In genomic region chr7:101401390-101402080, GRCh38 we compare ENCODE assay signal across 23 cellular contexts. TPM values are rescaled to one million over a fixed set of nuclear protein-coding genes. Genes with fewer than 3 reads are reported as not detected.
A peak's percentile ranks its signal among the peaks of the same experiment; 100 is the strongest.
DNase-seq lines count a peak whose midpoint lies in the region; ATAC-seq, FAIRE-seq and TF ChIP-seq lines count a peak whose summit lies in the region.
"Had no signal": no experiment of that assay in that cellular context is flagged by ENCODE, and none has a peak within 500 bp of the region (broad histone marks: within the 10 kb centered on the region; RNA-seq: fewer than 3 reads in every experiment).

No MANE protein-coding gene starts in this region.

- H3K27ac ChIP-seq in H1 (ENCODE audit: low read depth, low read length), result peak overlapping the region; percentile 66
- H3K27ac ChIP-seq: right atrium auricular region, thoracic aorta had no signal

- H3K79me2 ChIP-seq in H1 (ENCODE audit: control insufficient read depth in 1 of 2, insufficient read depth in 2 of 2, low read length in 2 of 2), result peaks cover 0 to 19% of the 10 kb centered on the region in 2 experiments; a peak in 2 of 4 replicates

- peak overlapping the region; percentile 95 for H3K18ac ChIP-seq in H1 (ENCODE audit: extremely low read depth, low read length)

- H3K9me3 ChIP-seq in ES-I3 (ENCODE audit: control insufficient read depth, insufficient read depth, low read length), result no peaks in the 10 kb centered on the region
- no peaks in the 10 kb centered on the region for H3K9me3 ChIP-seq in NT2/D1 (ENCODE audit: insufficient read depth, low read length)
- H3K9me3 ChIP-seq in H1 (ENCODE audit: insufficient read depth in 2 of 2, low read depth in 1 of 2, low read length in 1 of 2), result no peaks in the 10 kb centered on the region
- H3K9me3 ChIP-seq: thoracic aorta had no signal

- H3K36me3 Mint-ChIP-seq in nephron (ENCODE audit: low read depth), result peaks cover 21% of the 10 kb centered on the region
- H3K36me3 Mint-ChIP-seq in activated CD8-positive, alpha-beta memory T cell treated with anti-CD3 and anti-CD28 coated beads, Interleukin-2, amount 10 ng/mL, durations not matched to agents 7 days and 5 days, result no peaks in the 10 kb centered on the region
- H3K36me3 Mint-ChIP-seq: activated CD4-positive, alpha-beta memory T cell treated with anti-CD3 and anti-CD28 coated beads for 36 hours; CD14-positive monocyte had no signal

- TF ChIP-seq POLR2A in H1 (IDR thresholded peaks at IDR 0.05; ENCODE audit: control extremely low read depth in 1 of 2, low read depth in 2 of 2, low read length in 2 of 2), result no peak

- peak overlapping the region; percentile 84 for H2BK120ac ChIP-seq in H1 (replicated peaks; ENCODE audit: low read depth, low read length)

- no peaks in the 10 kb centered on the region for H3K36me3 ChIP-seq in ES-I3 (ENCODE audit: insufficient read depth, low read length)
- peaks cover 3% of the 10 kb centered on the region for H3K36me3 ChIP-seq in NT2/D1 (ENCODE audit: insufficient read depth, insufficient read length, low read length)
- H3K36me3 ChIP-seq in H1 (ENCODE audit: control insufficient read depth in 2 of 4, insufficient read depth in 4 of 4, low read length in 3 of 4), result no peaks in the 10 kb centered on the region
- H3K36me3 ChIP-seq: right atrium auricular region, thoracic aorta had no signal

- peak overlapping the region; percentile 52 for H4K5ac ChIP-seq in H1 (ENCODE audit: insufficient read length, low read depth, low read length)

- no peak for FAIRE-seq in H1 (lab: Jason Lieb, UNC)
- FAIRE-seq: GM12891 had no signal

- peak overlapping the region; percentile 11 for H2BK20ac ChIP-seq in H1 (ENCODE audit: low read length)

- peak overlapping the region; percentile 68 to 76 (median 74) for H3K27ac Mint-ChIP-seq in nephron
- no peak overlapping the region for H3K27ac Mint-ChIP-seq in activated CD8-positive, alpha-beta memory T cell treated with anti-CD3 and anti-CD28 coated beads, Interleukin-2, amount 10 ng/mL, durations not matched to agents 7 days and 5 days
- H3K27ac Mint-ChIP-seq: activated CD4-positive, alpha-beta memory T cell treated with anti-CD3 and anti-CD28 coated beads for 36 hours; activated naive CD4-positive, alpha-beta T cell treated with anti-CD3 and anti-CD28 coated beads for 36 hours had no signal

- no peak for ATAC-seq in activated CD8-positive, alpha-beta memory T cell treated with anti-CD3 and anti-CD28 coated beads, Interleukin-2, amount 10 ng/mL, durations not matched to agents 7 days and 5 days
- no peak for ATAC-seq in HG02973 (IDR thresholded peaks at IDR 0.05; ENCODE audit: unreplicated experiment)
- ATAC-seq: activated T-cell treated with anti-CD3 and anti-CD28 coated beads, Interleukin-2, amount 50 U/mL, for 4 hours had no signal

- H3K27me3 Mint-ChIP-seq in nephron (ENCODE audit: low read depth), result peaks cover 13% of the 10 kb centered on the region
- peaks cover 16% of the 10 kb centered on the region for H3K27me3 Mint-ChIP-seq in activated CD8-positive, alpha-beta memory T cell treated with anti-CD3 and anti-CD28 coated beads, Interleukin-2, amount 10 ng/mL, durations not matched to agents 7 days and 5 days

- H3K4me1 ChIP-seq in ES-I3 (ENCODE audit: insufficient read depth, low read length) (peaks cover 4% of the 10 kb centered on the region; the same call in 1 of the 2 replicates), NT2/D1 (ENCODE audit: insufficient read depth, insufficient read length) (peaks cover 10% of the 10 kb centered on the region), H1 (replicated peaks in 1 of 4; ENCODE audit: control insufficient read depth in 3 of 4, insufficient read depth in 4 of 4, low read length in 3 of 4) (peaks cover 12 to 25% (median 15%) of the 10 kb centered on the region in 4 experiments)

- H3K4me3 Mint-ChIP-seq in nephron, result peak overlapping the region in 2 of 3 experiments; percentile 12 to 52
- H3K4me3 Mint-ChIP-seq in activated CD8-positive, alpha-beta memory T cell treated with anti-CD3 and anti-CD28 coated beads, Interleukin-2, amount 10 ng/mL, durations not matched to agents 7 days and 5 days, result no peak overlapping the region
- H3K4me3 Mint-ChIP-seq: activated CD4-positive, alpha-beta memory T cell treated with anti-CD3 and anti-CD28 coated beads for 36 hours; activated naive CD4-positive, alpha-beta T cell treated with anti-CD3 and anti-CD28 coated beads for 36 hours; activated T-cell treated with anti-CD3 and anti-CD28 coated beads, Interleukin-2, amount 50 U/mL, for 4 hours; CD14-positive monocyte; neural crest cell had no signal

- no peak overlapping the region for H2AFZ ChIP-seq in H1 (ENCODE audit: low read length)

- H3K9me3 Mint-ChIP-seq in nephron, result no peaks in the 10 kb centered on the region
- no peaks in the 10 kb centered on the region for H3K9me3 Mint-ChIP-seq in activated CD8-positive, alpha-beta memory T cell treated with anti-CD3 and anti-CD28 coated beads, Interleukin-2, amount 10 ng/mL, durations not matched to agents 7 days and 5 days (ENCODE audit: low read depth)
- H3K9me3 Mint-ChIP-seq: activated CD4-positive, alpha-beta memory T cell treated with anti-CD3 and anti-CD28 coated beads for 36 hours; activated naive CD4-positive, alpha-beta T cell treated with anti-CD3 and anti-CD28 coated beads for 36 hours; activated T-cell treated with anti-CD3 and anti-CD28 coated beads, Interleukin-2, amount 50 U/mL, for 4 hours; neural crest cell had no signal

- no peaks in the 10 kb centered on the region for H3K23me2 ChIP-seq in H1 (ENCODE audit: low read depth, low read length)

- no peak for TF ChIP-seq CTCF in H1 (IDR thresholded peaks at IDR 0.05; ENCODE audit: control extremely low read depth in 1 of 3, insufficient read depth in 1 of 3, low read depth in 1 of 3, low read length in 3 of 3)
- TF ChIP-seq CTCF in nephron (IDR thresholded peaks at IDR 0.05; ENCODE audit: unreplicated experiment in 3 of 3), result no peak

- H3K79me1 ChIP-seq in H1 (ENCODE audit: low read depth, low read length), result peaks cover 4% of the 10 kb centered on the region

- H3K23ac ChIP-seq in H1 (ENCODE audit: insufficient read length), result no peak overlapping the region

- no peak overlapping the region for H3K14ac ChIP-seq in H1 (ENCODE audit: insufficient read length)

- no peaks in the 10 kb centered on the region for H4K20me1 ChIP-seq in H1 (replicated peaks in 1 of 2; ENCODE audit: control insufficient read depth in 1 of 2, insufficient read depth in 2 of 2, low read length in 2 of 2)

- no peak overlapping the region for H4K8ac ChIP-seq in H1 (ENCODE audit: extremely low read depth, insufficient read depth, low read length)

- 26% methylated on average over 7 of the region's 7 CpGs; no CpG with 5 or more reads in 1 of the 2 experiments for WGBS in H1 (ENCODE audit: extremely low coverage in 1 of 2, insufficient coverage in 1 of 2, insufficient read length in 1 of 2, insufficient replicate concordance in 2 of 2, low coverage in 1 of 2, low lambda C conversion rate in 2 of 2, missing lambda C conversion rate in 1 of 2), 2 experiments

- H3K9ac ChIP-seq in ES-I3 (ENCODE audit: low read depth, low read length) (0 out of 2 replicates have a peak overlapping the region, but pooled peaks have one; percentile 0), NT2/D1 (ENCODE audit: insufficient read length, low read depth) (peak overlapping the region; percentile 66), H1 (replicated peaks in 1 of 4; ENCODE audit: extremely low read depth in 1 of 4, low read depth in 3 of 4, low read length in 3 of 4) (peak overlapping the region in 3 of 4 experiments; percentile 14 to 56 (median 29); a peak in 2 of 7 replicates)

- CTCF ChIA-PET in H1 (lab: Charles Lee; ENCODE audit: partially characterized antibody), result interaction anchor here (0.7 to 32.6 kb wide), 8 partner anchors 9 to 83 kb away, joined by 3 to 728 read pairs (median 4); partner anchors contain the start of gene COL26A1
- CTCF ChIA-PET in activated CD8-positive, alpha-beta memory T cell treated with anti-CD3 and anti-CD28 coated beads, Interleukin-2, amount 10 ng/mL, durations not matched to agents 7 days and 5 days (lab: Charles Lee), result interaction anchor here (1.6 kb wide), 1 partner anchor 37 kb away, joined by 4 read pairs; no protein-coding TSS in a partner anchor

- no peak for TF ChIP-seq EP300 in H1 (IDR thresholded peaks at IDR 0.05; ENCODE audit: borderline replicate concordance in 1 of 2, low read depth in 2 of 2, low read length in 2 of 2)

- H3K4me1 Mint-ChIP-seq in nephron, result peaks cover 30% of the 10 kb centered on the region
- no peaks in the 10 kb centered on the region for H3K4me1 Mint-ChIP-seq in activated CD8-positive, alpha-beta memory T cell treated with anti-CD3 and anti-CD28 coated beads, Interleukin-2, amount 10 ng/mL, durations not matched to agents 7 days and 5 days
- H3K4me1 Mint-ChIP-seq: CD14-positive monocyte had no signal

- H3K56ac ChIP-seq in H1 (replicated peaks; ENCODE audit: insufficient read length, low read depth, low read length), result peak overlapping the region; percentile 62

- H2BK12ac ChIP-seq in H1 (ENCODE audit: low read depth, low read length), result peak overlapping the region; percentile 63

- DNase-seq in NT2/D1 (ENCODE audit: low read depth, low spot score), result no peak
- DNase-seq in H1 (ENCODE audit: low read depth in 1 of 2, low spot score in 2 of 2), result no peak
- no peak for DNase-seq in H4 (ENCODE audit: low spot score)
- DNase-seq in NCI-H510A (lab: John Stamatoyannopoulos, UW), result no peak
- DNase-seq in activated CD8-positive, alpha-beta memory T cell treated with anti-CD3 and anti-CD28 coated beads, Interleukin-2, amount 10 ng/mL, durations not matched to agents 7 days and 5 days, result no peak
- DNase-seq: activated CD4-positive, alpha-beta memory T cell treated with anti-CD3 and anti-CD28 coated beads for 36 hours; activated naive CD4-positive, alpha-beta T cell treated with anti-CD3 and anti-CD28 coated beads for 36 hours; activated T-cell treated with anti-CD3 and anti-CD28 coated beads, Interleukin-2, amount 50 U/mL, for 4 hours; Kasumi-1; NCI-H1105; NCI-H2107; NCI-H524; SIG-M5; T-helper 2 cell had no signal

- peak overlapping the region; percentile 35 to 61 for H3K4me2 ChIP-seq in H1 (ENCODE audit: insufficient read depth in 1 of 2, low read depth in 2 of 2, low read length in 2 of 2)

- H3K27me3 ChIP-seq in NT2/D1 (ENCODE audit: insufficient read depth, insufficient read length) (no peaks in the 10 kb centered on the region), H1 (replicated peaks in 1 of 4; ENCODE audit: control insufficient read depth in 3 of 4, extremely low read depth in 1 of 4, insufficient read depth in 3 of 4, low read length in 3 of 4) (no peaks in the 10 kb centered on the region)
- H3K27me3 ChIP-seq: right atrium auricular region had no signal

- peak overlapping the region; percentile 96 for H2BK5ac ChIP-seq in H1 (ENCODE audit: low read depth, low read length)

- peak overlapping the region; percentile 22 for H3K4ac ChIP-seq in H1 (replicated peaks; ENCODE audit: insufficient read length, low read depth, low read length)

- H3K4me3 ChIP-seq in NT2/D1 (ENCODE audit: insufficient read length, low read depth) (no peak overlapping the region), H1 (ENCODE audit: extremely low read depth in 1 of 4, insufficient read depth in 2 of 4, low read depth in 3 of 4, low read length in 4 of 4) (peak overlapping the region in 2 of 4 experiments; percentile 8 to 37; a peak in 4 of 8 replicates)
- H3K4me3 ChIP-seq: right atrium auricular region, thoracic aorta had no signal

- H2AK5ac ChIP-seq in H1 (ENCODE audit: low read depth, low read length), result peak overlapping the region; percentile 98

- POLR2A ChIA-PET in H1 (lab: Charles Lee; ENCODE audit: partially characterized antibody), result interaction anchor here (0.6 to 3.6 kb wide), 9 partner anchors 10 to 113 kb away, joined by 3 to 18 read pairs (median 4); partner anchors contain the start of gene IFT22

- peak overlapping the region; percentile 94 for H2BK15ac ChIP-seq in H1 (ENCODE audit: low read length)

- no peak for TF ChIP-seq RAD21 in H1 (IDR thresholded peaks at IDR 0.05 in 1 of 2, conservative IDR thresholded peaks at IDR 0.05 in 1 of 2; ENCODE audit: low read depth in 2 of 2, low read length in 2 of 2)

- H4K91ac ChIP-seq in H1 (replicated peaks; ENCODE audit: insufficient read length, low read length), result peak overlapping the region; percentile 92

RNA-seq across cellular contexts. Expression of gene COL26A1, which starts 38.9 kb away (rescaled TPM):
- total RNA-seq in H1 (2021; fragmentation: NEBNext Ultra II Directional; extraction: Animal tissue kit (Norgen Biotek cat#: 25700)), result 68.8 and 71.4 TPM in 2 replicates
- 51.1 and 68.1 TPM in 2 replicates for polyA plus RNA-seq in H1 (2011; rRNA removed)
- polyA plus RNA-seq in H1 (2011; cell fraction: cytosol; rRNA removed), result 64.7 TPM
- 90.6 TPM for polyA plus RNA-seq in H1 (2011; cell fraction: nucleus; rRNA removed)
- 53.7 to 60.1 TPM (median 59.5 TPM) in 4 replicates for polyA plus RNA-seq in H1 (2012, experiment 1 of 2)
- 54.5 TPM for polyA plus RNA-seq in H1 (2012, experiment 2 of 2)
- 95.9 TPM for polyA plus RNA-seq in H1 (2013, experiment 1 of 2)
- polyA plus RNA-seq in H1 (2013, experiment 2 of 2), result 94.8 TPM
- polyA minus RNA-seq in H1 (2011; rRNA and poly(A)+ RNA removed), result 17.5 and 19.5 TPM in 2 replicates
- 29.7 TPM for polyA minus RNA-seq in H1 (2011; cell fraction: cytosol; rRNA and poly(A)+ RNA removed)
- polyA minus RNA-seq in H1 (2011; cell fraction: nucleus; rRNA and poly(A)+ RNA removed), result 19.1 TPM
- total RNA-seq in H4 (2014; rRNA removed; shearing (Covaris generic)), result not detected in 2 replicates
- not detected for total RNA-seq in activated CD8-positive, alpha-beta memory T cell treated with anti-CD3 and anti-CD28 coated beads, Interleukin-2, amount 10 ng/mL, durations not matched to agents 7 days and 5 days
- total RNA-seq: activated CD4-positive, alpha-beta memory T cell treated with anti-CD3 and anti-CD28 coated beads for 36 hours; activated naive CD4-positive, alpha-beta T cell treated with anti-CD3 and anti-CD28 coated beads for 36 hours; mesenteric fat pad; right atrium auricular region had no signal
- polyA plus RNA-seq: CD14-positive monocyte had no signal

Comparison
In these comparisons a context has a peak if more than half of its experiments do, and no peak if none do; other contexts are left out.
1. H3K9ac ChIP-seq: peak in every context shown above with its lines; median percentile 66 in NT2/D1; 29 in H1; 0 in ES-I3.
2. RNA of gene COL26A1, which starts 38.9 kb away (total RNA-seq): 68.8 to 71.4 TPM in H1; not detected in H4 and not detected in activated CD8-positive, alpha-beta memory T cell treated with anti-CD3 and anti-CD28 coated beads, Interleukin-2, amount 10 ng/mL, durations not matched to agents 7 days and 5 days; every median in the first group is over 10 times any median in the second.